13 cellular contexts compared by ENCODE assay signal in genomic region chr12:57603323-57603722, GRCh38. TPM values are rescaled to one million over a fixed set of nuclear protein-coding genes. Genes with fewer than 3 reads are reported as not detected.
DNase-seq lines count a peak whose midpoint lies in the region; ATAC-seq and TF ChIP-seq lines count a peak whose summit lies in the region.
"Had no signal": no experiment of that assay in that cellular context is flagged by ENCODE, and none has a peak within 500 bp of the region (broad histone marks: within the 10 kb centered on the region; RNA-seq: fewer than 3 reads in every experiment).

No MANE protein-coding gene starts in this region.

- H3K27me3 Mint-ChIP-seq in naive thymus-derived CD8-positive, alpha-beta T cell = no peaks in the 10 kb centered on the region

- ATAC-seq in heart left ventricle (no peak), upper lobe of right lung (no peak), GM18909 (IDR thresholded peaks at IDR 0.05; ENCODE audit: poor library complexity, unreplicated experiment) (no peak)
- peak; percentile 37 to 58 for ATAC-seq in naive thymus-derived CD8-positive, alpha-beta T cell
- ATAC-seq: esophagus mucosa had no signal

- WGBS in heart left ventricle, 4 donors = 39 to 66% (median 58%) methylated on average over 2 of the region's 2 CpGs

- H3K4me3 ChIP-seq in heart left ventricle (peak overlapping the region in 2 of 12 donors; percentile 67 to 83), ascending aorta (peak overlapping the region in 1 of 2 donors; percentile 81), upper lobe of right lung (no peak overlapping the region)

- DNase-seq in heart left ventricle (no peak), cardiac septum (ENCODE audit: low spot score) (no peak), ascending aorta (ENCODE audit: low spot score in 2 of 2) (no peak), upper lobe of right lung (no peak), SIG-M5 treated with dmso at 0.1 percent for 504 hours (lab: John Stamatoyannopoulos, UW; ENCODE audit: unreplicated experiment) (no peak), putamen (ENCODE audit: low spot score) (no peak)
- peak in 1 of 10 donors; percentile 29 for DNase-seq in naive thymus-derived CD8-positive, alpha-beta T cell
- DNase-seq: AML-193; Karpas-422; NCI-H524 treated with DMSO at 0.1 percent for 48 hours; stimulated activated CD4-positive, alpha-beta T cell treated with anti-CD3 and anti-CD28 coated beads, Interleukin-2, amount 100 ng/mL, for 48 hours had no signal

- H3K27me3 ChIP-seq in heart left ventricle (no peaks in the 10 kb centered on the region), ascending aorta (no peaks in the 10 kb centered on the region), upper lobe of right lung (no peaks in the 10 kb centered on the region)

- POLR2A ChIA-PET in naive thymus-derived CD8-positive, alpha-beta T cell (lab: Charles Lee) = interaction anchor here (0.8 to 1.4 kb wide), 2 partner anchors 12 to 18 kb away, joined by 3 to 5 read pairs; partner anchors contain the start of gene PIP4K2C

- H3K36me3 ChIP-seq in heart left ventricle (peaks cover 0 to 59% (median 41%) of the 10 kb centered on the region in 9 donors), ascending aorta (peaks cover 25 to 47% of the 10 kb centered on the region in 2 donors), upper lobe of right lung (peaks cover 31% of the 10 kb centered on the region)

- peak overlapping the region; percentile 78 to 94 (median 85) for H3K4me3 Mint-ChIP-seq in naive thymus-derived CD8-positive, alpha-beta T cell

- H3K27ac ChIP-seq in heart left ventricle (peak overlapping the region; percentile 6 to 98 (median 91)), ascending aorta (peak overlapping the region; percentile 96 to 98), upper lobe of right lung (peak overlapping the region; percentile 89)

- H3K4me1 Mint-ChIP-seq in naive thymus-derived CD8-positive, alpha-beta T cell = peaks cover 18 to 43% (median 35%) of the 10 kb centered on the region in 4 donors

- no peak for TF ChIP-seq CTCF in heart left ventricle (IDR thresholded peaks at IDR 0.05)
- TF ChIP-seq CTCF in ascending aorta (IDR thresholded peaks at IDR 0.05) = no peak
- TF ChIP-seq CTCF in upper lobe of right lung (IDR thresholded peaks at IDR 0.05) = no peak

- H3K4me1 ChIP-seq in heart left ventricle (peaks cover 0 to 33% (median 15%) of the 10 kb centered on the region in 12 donors), ascending aorta (peaks cover 0 to 13% of the 10 kb centered on the region in 2 donors), upper lobe of right lung (peaks cover 16% of the 10 kb centered on the region)

- intact Hi-C loops in heart left ventricle (cut with DNase I) = no loop called here
- intact Hi-C loops in cardiac septum (cut with DNase I) = no loop called here
- intact Hi-C loops in ascending aorta (cut with DNase I) = no loop called here
- intact Hi-C loops in upper lobe of right lung (cut with DNase I) = no loop called here

- TF ChIP-seq POLR2A in heart left ventricle (IDR thresholded peaks at IDR 0.05) = no peak

- no peaks in the 10 kb centered on the region for H3K9me3 ChIP-seq in heart left ventricle
- H3K9me3 ChIP-seq in ascending aorta = no peaks in the 10 kb centered on the region
- no peaks in the 10 kb centered on the region for H3K9me3 ChIP-seq in upper lobe of right lung

- H3K36me3 Mint-ChIP-seq in naive thymus-derived CD8-positive, alpha-beta T cell = peaks cover 0 to 51% (median 16%) of the 10 kb centered on the region in 3 donors

- peak overlapping the region; percentile 1 to 97 (median 91) for H3K27ac Mint-ChIP-seq in naive thymus-derived CD8-positive, alpha-beta T cell

- no peaks in the 10 kb centered on the region for H3K9me3 Mint-ChIP-seq in naive thymus-derived CD8-positive, alpha-beta T cell

RNA-seq across cellular contexts. Expression of gene DTX3, which starts 1.3 kb away (rescaled TPM):
- 10 to 100 TPM; 15.6 to 30.7 (median 22.4) TPM for total RNA-seq in heart left ventricle
- 10 to 100 TPM; 16.3 to 28.3 TPM for polyA plus RNA-seq in heart left ventricle
- 31.0 TPM for total RNA-seq in cardiac septum
- total RNA-seq in ascending aorta = 33.5 TPM
- 10 to 100 TPM; 36.2 to 36.3 TPM for total RNA-seq in naive thymus-derived CD8-positive, alpha-beta T cell
- polyA plus RNA-seq in naive thymus-derived CD8-positive, alpha-beta T cell = 1 to 10 TPM; 4.9 to 9.4 (median 7.7) TPM
- total RNA-seq in upper lobe of right lung = 26.0 TPM

RNA-seq across cellular contexts. Expression of gene ARHGEF25, which starts 7.9 kb away (rescaled TPM):
- total RNA-seq in heart left ventricle (10 to 100 TPM in 4 of 9 donors, 1 to 10 TPM in 5; 5.5 to 11.5 (median 9.5) TPM), cardiac septum (15.0 TPM), ascending aorta (47.8 TPM), upper lobe of right lung (16.3 TPM)
- 10 to 100 TPM; 10.2 to 20.3 TPM for polyA plus RNA-seq in heart left ventricle
- under 1 TPM; 0.27 to 0.55 TPM for total RNA-seq in naive thymus-derived CD8-positive, alpha-beta T cell
- polyA plus RNA-seq in naive thymus-derived CD8-positive, alpha-beta T cell = not detected

RNA-seq across cellular contexts. Expression of gene PIP4K2C, which starts 12.3 kb away (rescaled TPM):
- 10 to 100 TPM; 12.9 to 31.0 (median 17.0) TPM for total RNA-seq in heart left ventricle
- polyA plus RNA-seq in heart left ventricle = 10 to 100 TPM in 1 of 2 donors, 1 to 10 TPM in 1; 4.6 to 22.6 TPM
- 17.9 TPM for total RNA-seq in cardiac septum
- total RNA-seq in ascending aorta = 153 TPM
- 10 to 100 TPM; 23.4 to 24.8 TPM for total RNA-seq in naive thymus-derived CD8-positive, alpha-beta T cell
- polyA plus RNA-seq in naive thymus-derived CD8-positive, alpha-beta T cell = 10 to 100 TPM; 10.9 to 24.6 (median 22.7) TPM
- 31.0 TPM for total RNA-seq in upper lobe of right lung

RNA-seq across cellular contexts. Expression of gene B4GALNT1, which starts 29.7 kb away (rescaled TPM):
- 1 to 10 TPM; 1.9 to 8.8 (median 5.9) TPM for total RNA-seq in heart left ventricle
- polyA plus RNA-seq in heart left ventricle = 1 to 10 TPM; 2.6 to 5.1 TPM
- total RNA-seq in cardiac septum = 11.1 TPM
- total RNA-seq in ascending aorta = 16.6 TPM
- total RNA-seq in naive thymus-derived CD8-positive, alpha-beta T cell = under 1 TPM in 1 of 2 experiments, not detected in 1; 0.30 TPM
- not detected for polyA plus RNA-seq in naive thymus-derived CD8-positive, alpha-beta T cell
- total RNA-seq in upper lobe of right lung = 0.93 TPM

RNA-seq across cellular contexts. Expression of gene KIF5A, which starts 53.5 kb away (rescaled TPM):
- total RNA-seq in heart left ventricle (under 1 TPM in 6 of 9 donors, not detected in 3; 0.07 to 0.31 (median 0.17) TPM), cardiac septum (0.22 TPM), ascending aorta (not detected), upper lobe of right lung (0.14 TPM)
- polyA plus RNA-seq in heart left ventricle = under 1 TPM; 0.06 to 0.08 TPM
- total RNA-seq in naive thymus-derived CD8-positive, alpha-beta T cell = 1 to 10 TPM; 1.5 to 2.3 TPM
- under 1 TPM in 2 of 3 donors, not detected in 1; 0.17 to 0.20 TPM for polyA plus RNA-seq in naive thymus-derived CD8-positive, alpha-beta T cell

Comparison
In these comparisons a context has a peak if more than half of its experiments do, and no peak if none do; other contexts are left out.
1. ATAC-seq: peak in naive thymus-derived CD8-positive, alpha-beta T cell (2 of 2); none in heart left ventricle (0 of 4), upper lobe of right lung (single experiment) and GM18909 (single experiment).
2. RNA of gene ARHGEF25, which starts 7.9 kb away (total RNA-seq): 47.8 TPM in ascending aorta (single experiment), 16.3 TPM in upper lobe of right lung (single experiment), 15.0 TPM in cardiac septum (single experiment) and 5.5 to 11.5 TPM in heart left ventricle; 0.27 to 0.55 TPM in naive thymus-derived CD8-positive, alpha-beta T cell; every median in the first group is over 4 times any median in the second.
3. Peak in every context shown above with its lines, with median percentiles within 50 percentile points of each other: H3K27ac ChIP-seq.